Comparison of ENCODE assay signal across 8 cellular contexts in the genomic region with DNA sequence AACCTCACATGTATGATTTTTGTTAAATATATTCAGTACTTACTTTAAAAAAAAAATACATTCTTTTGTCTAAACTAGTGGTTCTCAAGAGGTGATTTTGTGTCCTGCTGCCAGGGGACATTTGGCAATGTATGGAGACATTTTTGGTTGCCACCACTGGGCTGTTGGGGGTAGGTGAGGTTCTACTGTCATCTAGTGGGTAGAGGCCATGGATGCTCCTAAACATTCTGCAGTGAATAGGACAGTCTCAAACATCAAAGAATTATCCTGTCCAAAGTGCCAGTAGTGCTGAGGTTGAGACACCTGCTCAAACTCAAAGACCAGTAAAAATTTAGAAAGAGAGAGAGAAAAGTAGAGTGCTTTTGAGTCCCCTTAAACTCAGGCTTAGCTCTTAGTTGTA. TPM values are rescaled to one million over a fixed set of nuclear protein-coding genes. Genes with fewer than 3 reads are reported as not detected.
DNase-seq lines count a peak whose midpoint lies in the region; ATAC-seq and TF ChIP-seq lines count a peak whose summit lies in the region.

No MANE protein-coding gene starts in this region.

- H3F3A ChIP-seq in smooth muscle cell (ENCODE audit: low read depth): no peaks in the 10 kb centered on the region

- no peaks in the 10 kb centered on the region for H3K79me2 ChIP-seq in smooth muscle cell (ENCODE audit: low read depth)

- no peak overlapping the region for H3K4me2 ChIP-seq in smooth muscle cell

- H3K4me1 ChIP-seq in smooth muscle cell (ENCODE audit: low read depth): no peaks in the 10 kb centered on the region

- no peak overlapping the region for H3K27ac ChIP-seq in smooth muscle cell (ENCODE audit: low read depth)

- H3K27me3 ChIP-seq in smooth muscle cell (ENCODE audit: low read depth): no peaks in the 10 kb centered on the region

- TF ChIP-seq CTCF in GM12864 (IDR thresholded peaks at IDR 0.05; ENCODE audit: low read depth, low read length, missing control alignments) (peak; percentile 66), smooth muscle cell (IDR thresholded peaks at IDR 0.05; ENCODE audit: borderline replicate concordance, insufficient read depth, poor library complexity, severe bottlenecking) (peak; percentile 45)

- no peak overlapping the region for H2AFZ ChIP-seq in smooth muscle cell (ENCODE audit: low read depth)

- no peaks in the 10 kb centered on the region for H3K36me3 ChIP-seq in smooth muscle cell (ENCODE audit: low read depth)

- no peaks in the 10 kb centered on the region for H3K9me3 ChIP-seq in smooth muscle cell (replicated peaks; ENCODE audit: low read depth)

- peak; percentile 14 for DNase-seq in AG08396 (ENCODE audit: low spot score)
- no peak for DNase-seq in GM12864 (ENCODE audit: low read depth)
- peak; percentile 18 for DNase-seq in RKO (ENCODE audit: low spot score)
- DNase-seq in fibroblast of peridontal ligament (ENCODE audit: extremely low read depth): peak; percentile 21
- no peak for DNase-seq in smooth muscle cell (lab: John Stamatoyannopoulos, UW; ENCODE audit: unreplicated experiment)
- no peak for DNase-seq in NCI-H146 treated with DMSO at 0.1 percent for 48 hours (lab: John Stamatoyannopoulos, UW; ENCODE audit: unreplicated experiment)

- H3K4me3 ChIP-seq in GM12864 (ENCODE audit: low read depth, low read length) (no peak overlapping the region), smooth muscle cell (no peak overlapping the region)

- H4K20me1 ChIP-seq in smooth muscle cell (ENCODE audit: low read depth): no peaks in the 10 kb centered on the region

- no peak overlapping the region for H3K9ac ChIP-seq in smooth muscle cell (ENCODE audit: low read depth)

- ATAC-seq in GM19035 (IDR thresholded peaks at IDR 0.05; ENCODE audit: unreplicated experiment): no peak
- ATAC-seq in HG03520 (IDR thresholded peaks at IDR 0.05; ENCODE audit: unreplicated experiment): no peak

RNA-seq across cellular contexts. Expression of gene PGM2, which starts 32.9 kb away (rescaled TPM):
- total RNA-seq in smooth muscle cell: 29.9 and 38.7 TPM in 2 replicates
- 11.6 and 17.3 TPM in 2 replicates for polyA plus RNA-seq in smooth muscle cell

Comparison
In these comparisons a context has a peak if more than half of its experiments do, and no peak if none do; other contexts are left out.
1. DNase-seq: peak in AG08396 (single experiment), RKO (single experiment) and fibroblast of peridontal ligament (single experiment); none in GM12864 (single experiment), smooth muscle cell (single experiment) and NCI-H146 treated with DMSO at 0.1 percent for 48 hours (single experiment).